ENCODE assay signal across 30 cellular contexts in the genomic region with DNA sequence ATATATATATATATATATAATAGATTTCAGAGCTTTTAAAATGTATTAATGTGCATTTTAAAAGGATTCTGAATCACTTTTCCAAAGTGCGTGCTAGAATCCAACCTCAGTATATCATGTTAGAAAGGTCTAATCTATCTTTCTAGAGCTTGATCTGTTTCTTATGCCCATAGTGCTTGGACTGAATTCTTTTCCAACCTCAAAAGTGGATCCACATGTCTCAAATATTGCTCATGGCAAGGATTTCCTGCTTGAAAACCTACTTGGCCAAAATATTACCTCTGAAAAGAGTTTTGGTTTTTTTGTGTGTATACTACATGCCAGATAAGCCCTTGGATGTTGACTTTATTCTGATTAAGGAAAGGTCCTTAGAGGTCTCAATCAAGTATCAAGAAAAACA. TPM values are rescaled to one million over a fixed set of nuclear protein-coding genes. Genes with fewer than 3 reads are reported as not detected.
"Had no signal": no experiment of that assay in that cellular context is flagged by ENCODE, and none has a peak within 500 bp of the region (broad histone marks: within the 10 kb centered on the region; RNA-seq: fewer than 3 reads in every experiment).

No MANE protein-coding gene starts in this region.

- H3K27ac Mint-ChIP-seq: immature natural killer cell; naive thymus-derived CD8-positive, alpha-beta T cell; nephron; stimulated activated naive B cell treated with anti-CD40 and anti-IgM and Interleukin-4, amounts not matched to agents 10 μg/mL and 1 μg/mL and 100 μg/mL, for 72 hours had no signal

- DNase-seq: hypothalamus; immature natural killer cell; kidney; left colon; left lung; lower lobe of right lung; mammary epithelial cell; mesenchymal stem cell; naive thymus-derived CD8-positive, alpha-beta T cell; nucleus accumbens; pancreas; posterior cingulate gyrus; retina; right cardiac atrium; stimulated activated CD4-positive, alpha-beta T cell treated with anti-CD3 and anti-CD28 coated beads, Interleukin-12 subunit alpha, Interleukin-12 subunit beta, amount 100 ng/mL, for 4 hours; stimulated activated CD4-positive, alpha-beta T cell treated with anti-CD3 and anti-CD28 coated beads, Interleukin-15, amount 100 ng/mL, for 24 hours; stimulated activated CD4-positive, alpha-beta T cell treated with anti-CD3 and anti-CD28 coated beads, Interleukin-2, amount 100 ng/mL, for 24 hours; stimulated activated CD4-positive, alpha-beta T cell treated with anti-CD3 and anti-CD28 coated beads, Interleukin-4, amount 100 ng/mL, for 1 hour; stimulated activated naive B cell treated with anti-CD40 and anti-IgM and Interleukin-4, amounts not matched to agents 10 μg/mL and 1 μg/mL and 100 μg/mL, for 72 hours; stimulated activated naive CD8-positive, alpha-beta T cell treated with anti-CD3 and anti-CD28 coated beads, Interleukin-15, Interleukin-2, amounts not matched to agents 100 U/mL and 50 U/mL, for 24 hours; stomach; testis; thyroid gland; transverse colon; upper lobe of left lung had no signal

- H3K4me1 ChIP-seq: left lung, lower lobe of right lung, pancreas, prostate gland, stomach, testis, thyroid gland, transverse colon, upper lobe of left lung had no signal

- H3K4me3 Mint-ChIP-seq: immature natural killer cell; naive thymus-derived CD8-positive, alpha-beta T cell; nephron; neural crest cell; stimulated activated naive B cell treated with anti-CD40 and anti-IgM and Interleukin-4, amounts not matched to agents 10 μg/mL and 1 μg/mL and 100 μg/mL, for 72 hours had no signal

- H3K9me3 Mint-ChIP-seq: neural crest cell had no signal

- H3K9me3 ChIP-seq: left lung, lower lobe of right lung, pancreas, prostate gland, stomach, testis, thyroid gland, transverse colon, upper lobe of left lung had no signal

- H3K36me3 Mint-ChIP-seq: naive thymus-derived CD8-positive, alpha-beta T cell; stimulated activated naive B cell treated with anti-CD40 and anti-IgM and Interleukin-4, amounts not matched to agents 10 μg/mL and 1 μg/mL and 100 μg/mL, for 72 hours had no signal

- H3K36me3 ChIP-seq: left lung, lower lobe of right lung, pancreas, prostate gland, stomach, thyroid gland, transverse colon, upper lobe of left lung had no signal

- H3K27me3 Mint-ChIP-seq: stimulated activated naive B cell treated with anti-CD40 and anti-IgM and Interleukin-4, amounts not matched to agents 10 μg/mL and 1 μg/mL and 100 μg/mL, for 72 hours had no signal

- H3K4me1 Mint-ChIP-seq: immature natural killer cell; naive thymus-derived CD8-positive, alpha-beta T cell; nephron; neural crest cell; stimulated activated naive B cell treated with anti-CD40 and anti-IgM and Interleukin-4, amounts not matched to agents 10 μg/mL and 1 μg/mL and 100 μg/mL, for 72 hours had no signal

- H3K27me3 ChIP-seq: left lung, pancreas, testis, thyroid gland, transverse colon, upper lobe of left lung had no signal

- H3K4me3 ChIP-seq: left lung, lower lobe of right lung, pancreas, prostate gland, skin epidermis, stomach, testis, thyroid gland, transverse colon, upper lobe of left lung had no signal

RNA-seq across cellular contexts. Expression of gene SLC6A15, which starts 16.9 kb away (rescaled TPM):
- polyA plus RNA-seq: immature natural killer cell; liver; naive thymus-derived CD8-positive, alpha-beta T cell had no signal
